In genomic region chr6:129882510-129883023, GRCh38 we compare ENCODE assay signal across 11 cellular contexts. TPM values are rescaled to one million over a fixed set of nuclear protein-coding genes. Genes with fewer than 3 reads are reported as not detected.
A peak's percentile ranks its signal among the peaks of the same experiment; 100 is the strongest.
DNase-seq lines count a peak whose midpoint lies in the region; ATAC-seq, FAIRE-seq and TF ChIP-seq lines count a peak whose summit lies in the region.
"Had no signal": no experiment of that assay in that cellular context is flagged by ENCODE, and none has a peak within 500 bp of the region (broad histone marks: within the 10 kb centered on the region; RNA-seq: fewer than 3 reads in every experiment).

No MANE protein-coding gene starts in this region.

- H3K4me2 ChIP-seq in HepG2 (ENCODE audit: low read depth, low read length), result no peak overlapping the region

- no peaks in the 10 kb centered on the region for H3K79me2 ChIP-seq in HepG2 (ENCODE audit: insufficient read depth, low read length)

- peak overlapping the region in 6 of 7 donors; percentile 1 to 77 (median 12) for H3K27ac Mint-ChIP-seq in CD14-positive monocyte

- TF ChIP-seq POLR2A in HepG2 (IDR thresholded peaks at IDR 0.05; ENCODE audit: insufficient read depth in 1 of 2, low read depth in 2 of 2, low read length in 2 of 2), result no peak

- no peak overlapping the region for H3K27ac ChIP-seq in HepG2 (ENCODE audit: extremely low read length, insufficient read depth, low read length)
- H3K27ac ChIP-seq in ascending aorta, result no peak overlapping the region
- H3K27ac ChIP-seq: ovary had no signal

- peaks cover 9% of the 10 kb centered on the region for H3K4me1 Mint-ChIP-seq in CD14-positive monocyte

- H3K36me3 ChIP-seq in HepG2 (replicated peaks in 1 of 2; ENCODE audit: control insufficient read depth in 1 of 2, insufficient read depth in 2 of 2, low read length in 2 of 2) (no peaks in the 10 kb centered on the region), ascending aorta (no peaks in the 10 kb centered on the region)
- H3K36me3 ChIP-seq: ovary had no signal

- TF ChIP-seq EP300 in HepG2 (IDR thresholded peaks at IDR 0.05; ENCODE audit: low read depth in 2 of 2, low read length in 2 of 2), result no peak
- no peak for TF ChIP-seq EP300 in HepG2 (CRISPR knock-in tag; IDR thresholded peaks at IDR 0.05; ENCODE audit: borderline replicate concordance)

- H3K27me3 Mint-ChIP-seq in CD14-positive monocyte (ENCODE audit: low read depth in 3 of 3), result peaks cover 0 to 8% (median 2%) of the 10 kb centered on the region in 3 donors

- H3K9me3 ChIP-seq in HepG2 (ENCODE audit: low read length) (no peaks in the 10 kb centered on the region), ascending aorta (peaks cover 0 to 5% of the 10 kb centered on the region in 2 donors)
- H3K9me3 ChIP-seq: ovary had no signal

- DNase-seq in CD14-positive monocyte (ENCODE audit: low spot score) (no peak), KBM-7 (peak; percentile 8), SW 1271 (lab: John Stamatoyannopoulos, UW) (no peak), HepG2 (ENCODE audit: low spot score) (no peak), NCI-H82 treated with DMSO at 0.1 percent for 48 hours (lab: John Stamatoyannopoulos, UW; ENCODE audit: unreplicated experiment) (no peak), ascending aorta (ENCODE audit: low spot score in 2 of 2) (no peak)
- DNase-seq: ovary, SHP77 treated with DMSO at 0.1 percent for 48 hours had no signal

- no peak for TF ChIP-seq RAD21 in HepG2 (CRISPR knock-in tag; IDR thresholded peaks at IDR 0.05)

- H3K9ac ChIP-seq in HepG2 (ENCODE audit: insufficient read depth, low read depth, low read length), result no peak overlapping the region

- in situ Hi-C loops in KBM-7 (cut with MboI; ENCODE audit: low pct_unique_long_range_greater_than_20kb, low sequenced_read_pairs) (no loop called here), HepG2 (cut with HindIII; ENCODE audit: extremely low pct_ligation_motif_present, low pct_unique_long_range_greater_than_20kb) (no loop called here)

- no peaks in the 10 kb centered on the region for H3K36me3 Mint-ChIP-seq in CD14-positive monocyte

- H4K20me1 ChIP-seq in HepG2 (ENCODE audit: insufficient read depth, low read length), result no peaks in the 10 kb centered on the region

- BruUV-seq in HepG2 (replicated peaks; lab: Mats Ljungman, UMichigan), result no TSS peak

- H3K4me1 ChIP-seq in HepG2 (ENCODE audit: insufficient read depth, low read length) (no peaks in the 10 kb centered on the region), ascending aorta (no peaks in the 10 kb centered on the region)

- CTCF ChIA-PET in HepG2 (lab: Yijun Ruan, JAX; ENCODE audit: low intra/inter-chr PET ratio, low total read pairs), result no interaction called here

- intact Hi-C loops in CD14-positive monocyte (cut with micrococcal nuclease) (no loop called here), HepG2 (cut with micrococcal nuclease; ENCODE audit: unreplicated experiment) (no loop called here), ascending aorta (cut with DNase I) (no loop called here)

- FAIRE-seq in HepG2 (lab: Jason Lieb, UNC), result no peak

- no peak overlapping the region for H2AFZ ChIP-seq in HepG2 (ENCODE audit: low read length)

- no peaks in the 10 kb centered on the region for H3K27me3 ChIP-seq in HepG2 (ENCODE audit: control insufficient read depth in 1 of 2, insufficient read depth in 2 of 2, low read length in 2 of 2)
- no peaks in the 10 kb centered on the region for H3K27me3 ChIP-seq in ascending aorta
- H3K27me3 ChIP-seq: ovary had no signal

- H3K4me3 Mint-ChIP-seq in CD14-positive monocyte, result peak overlapping the region; percentile 53 to 88

- POLR2A ChIA-PET in HepG2 (lab: Yijun Ruan, JAX), result no interaction called here

- TF ChIP-seq CTCF in CD14-positive monocyte (IDR thresholded peaks at IDR 0.05) (no peak), HepG2 (CRISPR knock-in tag; IDR thresholded peaks at IDR 0.05) (no peak), ascending aorta (IDR thresholded peaks at IDR 0.05) (no peak)

- ATAC-seq in GM19025 (IDR thresholded peaks at IDR 0.05; ENCODE audit: low read depth, unreplicated experiment), result peak; percentile 94
- peak; percentile 89 for ATAC-seq in HG02840 (IDR thresholded peaks at IDR 0.05; ENCODE audit: low FRiP score, unreplicated experiment)
- ATAC-seq in HepG2, result no peak

- H3K4me3 ChIP-seq in HepG2 (replicated peaks in 1 of 3; ENCODE audit: insufficient read depth in 1 of 3, low read depth in 2 of 3, low read length in 3 of 3) (no peak overlapping the region), ascending aorta (no peak overlapping the region)
- H3K4me3 ChIP-seq: ovary had no signal

- WGBS in HepG2 (ENCODE audit: low lambda C conversion rate), result under 1% methylated on average over 8 of the region's 8 CpGs

- H3K9me3 Mint-ChIP-seq in CD14-positive monocyte, result peaks cover 0 to 16% (median 3%) of the 10 kb centered on the region in 7 donors

TF ChIP-seq in HepG2, 621 proteins besides CTCF, POLR2A, EP300 and RAD21:
- TF ChIP-seq ZNF576 (CRISPR knock-in tag; IDR thresholded peaks at IDR 0.05), result no peak
- no peak for TF ChIP-seq KDM5A (IDR thresholded peaks at IDR 0.05; ENCODE audit: borderline replicate concordance, low read length)
- no peak for TF ChIP-seq GATAD1 (CRISPR knock-in tag; IDR thresholded peaks at IDR 0.05)
- no peak for TF ChIP-seq ZFP62 (CRISPR knock-in tag; IDR thresholded peaks at IDR 0.05)
- no peak for TF ChIP-seq ZNF547 (CRISPR knock-in tag; IDR thresholded peaks at IDR 0.05)
- TF ChIP-seq CREM (IDR thresholded peaks at IDR 0.05), result no peak
- TF ChIP-seq CREM (CRISPR knock-in tag; IDR thresholded peaks at IDR 0.05), result no peak
- TF ChIP-seq SNRNP70 (IDR thresholded peaks at IDR 0.05; ENCODE audit: low read depth, low read length), result no peak

RNA-seq across cellular contexts. Expression of gene TMEM244, which starts 21.5 kb away (rescaled TPM):
- polyA plus RNA-seq in CD14-positive monocyte, result not detected
- total RNA-seq in HepG2 (2016; rRNA removed; fragmentation: Illumina TruSeq; extraction: Trizol), result not detected in 2 replicates
- total RNA-seq in HepG2 (2016; cell fraction: cytosol; rRNA removed; fragmentation: Illumina TruSeq; extraction: Trizol; ENCODE audit: low read depth), result not detected in 2 replicates
- not detected in 2 replicates for total RNA-seq in HepG2 (2016; cell fraction: insoluble cytoplasmic fraction; rRNA removed; fragmentation: Illumina TruSeq; extraction: Trizol)
- total RNA-seq in HepG2 (2016; cell fraction: membrane; rRNA removed; fragmentation: Illumina TruSeq; extraction: Trizol), result not detected in 2 replicates
- not detected in 2 replicates for total RNA-seq in HepG2 (2016; cell fraction: nucleus; rRNA removed; fragmentation: Illumina TruSeq; extraction: Trizol)
- not detected in 2 replicates for polyA plus RNA-seq in HepG2 (2011; rRNA removed)
- polyA plus RNA-seq in HepG2 (2011; cell fraction: cytosol; rRNA removed), result not detected in 2 replicates
- not detected in 2 replicates for polyA plus RNA-seq in HepG2 (2011; cell fraction: nucleus; rRNA removed)
- not detected in 2 replicates for polyA plus RNA-seq in HepG2 (2012)
- polyA plus RNA-seq in HepG2 (2016; cell fraction: cytosol; fragmentation: Illumina TruSeq; extraction: Trizol; ENCODE audit: low read depth), result not detected in 2 replicates
- polyA plus RNA-seq in HepG2 (2016; cell fraction: insoluble cytoplasmic fraction; fragmentation: Illumina TruSeq; extraction: Trizol; ENCODE audit: low read depth), result not detected in 2 replicates
- not detected in 2 replicates for polyA plus RNA-seq in HepG2 (2016; cell fraction: membrane; fragmentation: Illumina TruSeq; extraction: Trizol; ENCODE audit: low read depth)
- polyA plus RNA-seq in HepG2 (2016; cell fraction: nucleus; fragmentation: Illumina TruSeq; extraction: Trizol; ENCODE audit: insufficient read depth, low read depth), result not detected in 2 replicates
- not detected in 2 replicates for polyA minus RNA-seq in HepG2 (2011; rRNA and poly(A)+ RNA removed; ENCODE audit: low replicate concordance)
- polyA minus RNA-seq in HepG2 (2011; cell fraction: cytosol; rRNA and poly(A)+ RNA removed), result not detected in 2 replicates
- not detected in 2 replicates for polyA minus RNA-seq in HepG2 (2011; cell fraction: nucleus; rRNA and poly(A)+ RNA removed)
- total RNA-seq in ascending aorta, result not detected
- total RNA-seq: dermis microvascular lymphatic vessel endothelial cell, ovary had no signal
- polyA plus RNA-seq: ovary had no signal
